22 cellular contexts compared by ENCODE assay signal in genomic region chr22:48254311-48254873, GRCh38.
DNase-seq lines count a peak whose midpoint lies in the region; FAIRE-seq and TF ChIP-seq lines count a peak whose summit lies in the region.
"Had no signal": no experiment of that assay in that cellular context is flagged by ENCODE, and none has a peak within 500 bp of the region (broad histone marks: within the 10 kb centered on the region; RNA-seq: fewer than 3 reads in every experiment).

No MANE protein-coding gene starts in this region.

- H3K27me3 Mint-ChIP-seq in MCF 10A (ENCODE audit: insufficient read depth, unreplicated experiment), result no peaks in the 10 kb centered on the region
- H3K27me3 Mint-ChIP-seq: activated CD4-positive, alpha-beta memory T cell treated with anti-CD3 and anti-CD28 coated beads, Interleukin-2, amount 10 ng/mL, durations not matched to agents 7 days and 5 days had no signal

- H3K4me3 Mint-ChIP-seq in MCF 10A (ENCODE audit: unreplicated experiment), result no peak overlapping the region
- H3K4me3 Mint-ChIP-seq: activated CD4-positive, alpha-beta memory T cell treated with anti-CD3 and anti-CD28 coated beads, Interleukin-2, amount 10 ng/mL, durations not matched to agents 7 days and 5 days; activated T-helper 1 cell treated with anti-CD3 and anti-CD28 coated beads, Interleukin-12 subunit alpha, Interleukin-12 subunit beta, Interleukin-2, Interleukin-4 antibody, amounts not matched to agents 30 ng/mL and 10 ng/mL and 1 ng/mL, durations not matched to agents 14 hours and 24 hours and 36 hours; naive B cell had no signal

- H3K27ac ChIP-seq in testis, result no peak overlapping the region
- H3K27ac ChIP-seq: coronary artery, esophagus muscularis mucosa, RWPE1, tibial artery had no signal

- no peaks in the 10 kb centered on the region for H3K4me1 Mint-ChIP-seq in MCF 10A (ENCODE audit: insufficient read depth, unreplicated experiment)
- H3K4me1 Mint-ChIP-seq: activated CD4-positive, alpha-beta memory T cell treated with anti-CD3 and anti-CD28 coated beads, Interleukin-2, amount 10 ng/mL, durations not matched to agents 7 days and 5 days had no signal

- POLR2A ChIA-PET in MCF 10A (lab: Yijun Ruan, JAX), result no interaction called here

- H3K27me3 ChIP-seq in testis, result no peaks in the 10 kb centered on the region

- no TSS peak for BruUV-seq in MCF 10A (replicated peaks; lab: Mats Ljungman, UMichigan)

- CTCF ChIA-PET in MCF 10A (lab: Yijun Ruan, JAX), result no interaction called here

- TF ChIP-seq POLR2A in testis (IDR thresholded peaks at IDR 0.05), result no peak

- no peaks in the 10 kb centered on the region for H3K4me1 ChIP-seq in testis
- H3K4me1 ChIP-seq: Caco-2, esophagus muscularis mucosa, tibial artery had no signal

- no peak overlapping the region for H3K27ac Mint-ChIP-seq in MCF 10A (ENCODE audit: low read depth, unreplicated experiment)
- H3K27ac Mint-ChIP-seq: activated CD4-positive, alpha-beta memory T cell treated with anti-CD3 and anti-CD28 coated beads, Interleukin-2, amount 10 ng/mL, durations not matched to agents 7 days and 5 days; activated T-helper 1 cell treated with anti-CD3 and anti-CD28 coated beads, Interleukin-12 subunit alpha, Interleukin-12 subunit beta, Interleukin-2, Interleukin-4 antibody, amounts not matched to agents 30 ng/mL and 10 ng/mL and 1 ng/mL, durations not matched to agents 14 hours and 24 hours and 36 hours had no signal

- H3K36me3 ChIP-seq in testis (ENCODE audit: low read depth, missing control alignments), result no peaks in the 10 kb centered on the region
- H3K36me3 ChIP-seq: esophagus muscularis mucosa, MG63, tibial artery had no signal

- TF ChIP-seq CTCF in testis (IDR thresholded peaks at IDR 0.05), result no peak
- TF ChIP-seq CTCF in MCF 10A (IDR thresholded peaks at IDR 0.05; ENCODE audit: unreplicated experiment), result no peak

- 28 to 46% methylated on average over 13 of the region's 13 CpGs for WGBS in testis, 2 donors

- no peaks in the 10 kb centered on the region for H3K9me3 ChIP-seq in testis
- H3K9me3 ChIP-seq: Caco-2, esophagus muscularis mucosa, MG63, tibial artery had no signal

- H3K36me3 Mint-ChIP-seq in MCF 10A (ENCODE audit: insufficient read depth, unreplicated experiment), result no peaks in the 10 kb centered on the region
- H3K36me3 Mint-ChIP-seq: naive B cell had no signal

- H3K4me3 ChIP-seq in testis, result no peak overlapping the region
- H3K4me3 ChIP-seq: coronary artery, esophagus muscularis mucosa, MG63, tibial artery had no signal

- intact Hi-C loops in testis (cut with DNase I; ENCODE audit: low total_unique reads) (no loop called here), MCF 10A (cut with micrococcal nuclease) (no loop called here)

- FAIRE-seq in GM19239 (lab: Jason Lieb, UNC), result no peak
- FAIRE-seq: A204.1, HTR-8/SVneo had no signal

- DNase-seq in NCI-H1417 (lab: John Stamatoyannopoulos, UW), result peak in 2 of 3 experiments; percentile 23 to 32
- DNase-seq in NCI-H1417 treated with DMSO at 0.1 percent for 48 hours (lab: John Stamatoyannopoulos, UW), result no peak
- DNase-seq in NCI-H69 (lab: John Stamatoyannopoulos, UW), result peak; percentile 93
- DNase-seq in left kidney (ENCODE audit: low read depth, low spot score), result peak; percentile 61
- DNase-seq in testis, result peak; percentile 30
- DNase-seq in MCF 10A (ENCODE audit: unreplicated experiment), result no peak
- no peak for DNase-seq in activated CD4-positive, alpha-beta T cell treated with anti-CD3 and anti-CD28 coated beads, Interleukin-2, amount 50 U/mL, for 1 hour
- no peak for DNase-seq in GM19239 (ENCODE audit: insufficient read length, low spot score)
- DNase-seq: activated CD4-positive, alpha-beta memory T cell treated with anti-CD3 and anti-CD28 coated beads, Interleukin-2, amount 10 ng/mL, durations not matched to agents 7 days and 5 days; Caco-2; kidney glomerular epithelial cell; MG63; naive B cell; NCI-H82; stimulated activated CD8-positive, alpha-beta memory T cell treated with anti-CD3 and anti-CD28 coated beads, Interleukin-4, amount 100 ng/mL, for 48 hours had no signal

- peaks cover 20% of the 10 kb centered on the region for H3K9me3 Mint-ChIP-seq in MCF 10A (ENCODE audit: unreplicated experiment)
- H3K9me3 Mint-ChIP-seq: activated CD4-positive, alpha-beta memory T cell treated with anti-CD3 and anti-CD28 coated beads, Interleukin-2, amount 10 ng/mL, durations not matched to agents 7 days and 5 days; activated T-helper 1 cell treated with anti-CD3 and anti-CD28 coated beads, Interleukin-12 subunit alpha, Interleukin-12 subunit beta, Interleukin-2, Interleukin-4 antibody, amounts not matched to agents 30 ng/mL and 10 ng/mL and 1 ng/mL, durations not matched to agents 14 hours and 24 hours and 36 hours; naive B cell had no signal

Comparison
In these comparisons a context has a peak if more than half of its experiments do, and no peak if none do; other contexts are left out.
1. DNase-seq: peak in NCI-H1417 (2 of 3), NCI-H69 (single experiment), left kidney (single experiment) and testis (single experiment); none in NCI-H1417 treated with DMSO at 0.1 percent for 48 hours (single experiment), MCF 10A (single experiment), activated CD4-positive, alpha-beta T cell treated with anti-CD3 and anti-CD28 coated beads, Interleukin-2, amount 50 U/mL, for 1 hour (single experiment) and GM19239 (single experiment).